17 cellular contexts compared by ENCODE assay signal in genomic region chr9:114607671-114608524, GRCh38. TPM values are rescaled to one million over a fixed set of nuclear protein-coding genes. Genes with fewer than 3 reads are reported as not detected.
A peak's percentile ranks its signal among the peaks of the same experiment; 100 is the strongest.
DNase-seq lines count a peak whose midpoint lies in the region; ATAC-seq, FAIRE-seq and TF ChIP-seq lines count a peak whose summit lies in the region.
"Had no signal": no experiment of that assay in that cellular context is flagged by ENCODE, and none has a peak within 500 bp of the region (broad histone marks: within the 10 kb centered on the region; RNA-seq: fewer than 3 reads in every experiment).

No MANE protein-coding gene starts in this region.

- FAIRE-seq in small intestine (lab: Jason Lieb, UNC) = no peak

- DNase-seq in GM13977 (ENCODE audit: low spot score) (peak; percentile 34), small intestine (no peak)
- no peak for DNase-seq in central memory CD8-positive, alpha-beta T cell (ENCODE audit: low spot score in 2 of 2)
- no peak for DNase-seq in activated T-cell treated with anti-CD3 and anti-CD28 coated beads, Interleukin-2, amount 50 U/mL, for 24 hours
- no peak for DNase-seq in stimulated activated CD4-positive, alpha-beta T cell treated with anti-CD3 and anti-CD28 coated beads, Interleukin-15, amount 100 ng/mL, for 24 hours
- DNase-seq: activated T-cell treated with anti-CD3 and anti-CD28 coated beads for 4 hours; C1 segment of cervical spinal cord; immature natural killer cell; MG63; NCI-H82; stimulated activated CD4-positive, alpha-beta T cell treated with anti-CD3 and anti-CD28 coated beads, Interleukin-2, amount 100 ng/mL, for 24 hours had no signal

- H3K36me3 ChIP-seq in small intestine (ENCODE audit: control insufficient read depth in 2 of 2, insufficient read depth in 2 of 2, low read length in 2 of 2) = no peaks in the 10 kb centered on the region
- H3K36me3 ChIP-seq: MG63, neutrophil, suprapubic skin had no signal

- WGBS in small intestine, 3 donors = 85 to 88% (median 87%) methylated on average over 6 of the region's 6 CpGs

- H3K4me1 ChIP-seq in small intestine (ENCODE audit: control insufficient read depth in 2 of 2, insufficient read depth in 1 of 2, low read depth in 1 of 2, low read length in 1 of 2) = peaks cover 3 to 4% of the 10 kb centered on the region in 2 donors

- H3K27ac ChIP-seq in small intestine (ENCODE audit: low read depth in 1 of 2, low read length in 1 of 2) = no peak overlapping the region
- H3K27ac ChIP-seq: neutrophil, suprapubic skin had no signal

- peak overlapping the region; percentile 68 for H3K27ac Mint-ChIP-seq in central memory CD8-positive, alpha-beta T cell (ENCODE audit: low read depth)
- no peak overlapping the region for H3K27ac Mint-ChIP-seq in activated T-cell treated with anti-CD3 and anti-CD28 coated beads, Interleukin-2, amount 50 U/mL, for 24 hours
- H3K27ac Mint-ChIP-seq: immature natural killer cell; T-helper 2 cell treated with Interferon-gamma antibody and Interleukin-4, amounts not matched to agents 5 μg/mL and 100 μg/mL, for 36 hours had no signal

- ATAC-seq in GM21515 (IDR thresholded peaks at IDR 0.05; ENCODE audit: unreplicated experiment) (peak; percentile 46), HG03103 (IDR thresholded peaks at IDR 0.05; ENCODE audit: low read depth, unreplicated experiment) (peak; percentile 39)
- no peak for ATAC-seq in central memory CD8-positive, alpha-beta T cell (replicated peaks; ENCODE audit: extremely low read depth, poor library complexity, severe bottlenecking)
- ATAC-seq in activated CD4-positive, CD25-positive, alpha-beta regulatory T cell treated with anti-CD3 and anti-CD28 coated beads, Interleukin-2, amount 50 U/mL, for 24 hours = no peak

- H3K4me3 Mint-ChIP-seq in central memory CD8-positive, alpha-beta T cell = no peak overlapping the region
- H3K4me3 Mint-ChIP-seq in activated T-cell treated with anti-CD3 and anti-CD28 coated beads, Interleukin-2, amount 50 U/mL, for 24 hours = no peak overlapping the region
- H3K4me3 Mint-ChIP-seq: T-helper 2 cell treated with Interferon-gamma antibody and Interleukin-4, amounts not matched to agents 5 μg/mL and 100 μg/mL, for 36 hours had no signal

- no peak for TF ChIP-seq CTCF in GM13977 (IDR thresholded peaks at IDR 0.05; ENCODE audit: extremely low read depth, insufficient read depth, missing control alignments)

- H3K4me3 ChIP-seq in small intestine (ENCODE audit: low read depth in 1 of 2, low read length in 2 of 2) = no peak overlapping the region
- H3K4me3 ChIP-seq: MG63, suprapubic skin had no signal

- no peaks in the 10 kb centered on the region for H3K27me3 ChIP-seq in small intestine (ENCODE audit: control insufficient read depth in 2 of 2, insufficient read depth in 2 of 2, low read length in 2 of 2)
- H3K27me3 ChIP-seq: MG63, suprapubic skin had no signal

- no peaks in the 10 kb centered on the region for H3K27me3 Mint-ChIP-seq in central memory CD8-positive, alpha-beta T cell
- H3K27me3 Mint-ChIP-seq in activated T-cell treated with anti-CD3 and anti-CD28 coated beads, Interleukin-2, amount 50 U/mL, for 24 hours = no peaks in the 10 kb centered on the region

- in situ Hi-C loops in GM13977 (cut with MboI; ENCODE audit: low pct_unique_long_range_greater_than_20kb, low sequenced_read_pairs, unreplicated experiment) = no loop called here

- no peaks in the 10 kb centered on the region for H3K9me3 Mint-ChIP-seq in central memory CD8-positive, alpha-beta T cell
- H3K9me3 Mint-ChIP-seq in activated T-cell treated with anti-CD3 and anti-CD28 coated beads, Interleukin-2, amount 50 U/mL, for 24 hours = no peaks in the 10 kb centered on the region
- H3K9me3 Mint-ChIP-seq: immature natural killer cell; T-helper 2 cell treated with Interferon-gamma antibody and Interleukin-4, amounts not matched to agents 5 μg/mL and 100 μg/mL, for 36 hours had no signal

- no peaks in the 10 kb centered on the region for H3K9me3 ChIP-seq in small intestine (ENCODE audit: control insufficient read depth, low read depth)
- H3K9me3 ChIP-seq: MG63, neutrophil, suprapubic skin had no signal

- peaks cover 8% of the 10 kb centered on the region for H3K36me3 Mint-ChIP-seq in central memory CD8-positive, alpha-beta T cell (ENCODE audit: insufficient read depth)
- H3K36me3 Mint-ChIP-seq in activated T-cell treated with anti-CD3 and anti-CD28 coated beads, Interleukin-2, amount 50 U/mL, for 24 hours (ENCODE audit: low read depth) = peaks cover 24% of the 10 kb centered on the region

- peaks cover 24% of the 10 kb centered on the region for H3K4me1 Mint-ChIP-seq in central memory CD8-positive, alpha-beta T cell
- H3K4me1 Mint-ChIP-seq in activated T-cell treated with anti-CD3 and anti-CD28 coated beads, Interleukin-2, amount 50 U/mL, for 24 hours (ENCODE audit: low read depth) = peaks cover 28% of the 10 kb centered on the region

RNA-seq across cellular contexts. Expression of gene TMEM268, which starts 3.2 kb away (rescaled TPM):
- 1 to 10 TPM; 1.4 to 5.4 (median 1.6) TPM for polyA plus RNA-seq in small intestine

RNA-seq across cellular contexts. Expression of gene ATP6V1G1, which starts 20.3 kb away (rescaled TPM):
- polyA plus RNA-seq in small intestine = 100 to 1,000 TPM in 1 of 3 donors, 10 to 100 TPM in 2; 89.7 to 102 (median 93.1) TPM

RNA-seq across cellular contexts. Expression of gene TEX53, which starts 49.7 kb away (rescaled TPM):
- polyA plus RNA-seq in small intestine = not detected
- polyA plus RNA-seq: immature natural killer cell had no signal

Comparison
In these comparisons a context has a peak if more than half of its experiments do, and no peak if none do; other contexts are left out.
1. ATAC-seq: peak in GM21515 (single experiment) and HG03103 (single experiment); none in central memory CD8-positive, alpha-beta T cell (single experiment) and activated CD4-positive, CD25-positive, alpha-beta regulatory T cell treated with anti-CD3 and anti-CD28 coated beads, Interleukin-2, amount 50 U/mL, for 24 hours (0 of 2).